In genomic region chr2:1663621-1664020, GRCh38 we compare ENCODE assay signal across 19 cellular contexts.
DNase-seq lines count a peak whose midpoint lies in the region; ATAC-seq and TF ChIP-seq lines count a peak whose summit lies in the region.
"Had no signal": no experiment of that assay in that cellular context is flagged by ENCODE, and none has a peak within 500 bp of the region (broad histone marks: within the 10 kb centered on the region; RNA-seq: fewer than 3 reads in every experiment).

No MANE protein-coding gene starts in this region.

- H3K4me1 ChIP-seq in right cardiac atrium (ENCODE audit: control insufficient read depth, insufficient read depth, low read length), result no peaks in the 10 kb centered on the region
- H3K4me1 ChIP-seq in CD8-positive, alpha-beta memory T cell (ENCODE audit: insufficient read depth, low read length), result no peaks in the 10 kb centered on the region
- H3K4me1 ChIP-seq: BLaER1 had no signal

- no peak for TF ChIP-seq CTCF in coronary artery (IDR thresholded peaks at IDR 0.05)

- H3K4me3 ChIP-seq in right cardiac atrium (ENCODE audit: low read length) (no peak overlapping the region), coronary artery (no peak overlapping the region)
- H3K4me3 ChIP-seq in CD8-positive, alpha-beta memory T cell (ENCODE audit: low read length), result no peak overlapping the region
- H3K4me3 ChIP-seq: BLaER1, GM12878, GM23248, PC-9 had no signal

- intact Hi-C loops in Right ventricle myocardium inferior (cut with DNase I), result no loop called here
- intact Hi-C loops in right cardiac atrium (cut with DNase I), result no loop called here

- no peaks in the 10 kb centered on the region for H3K36me3 ChIP-seq in CD8-positive, alpha-beta memory T cell (ENCODE audit: insufficient read depth, low read length)

- no peaks in the 10 kb centered on the region for H3K9me3 Mint-ChIP-seq in stimulated activated effector memory CD8-positive, alpha-beta T cell treated with anti-CD3 and anti-CD28 coated beads, Interleukin-12 subunit alpha, Interleukin-12 subunit beta, amount 100 ng/mL, for 72 hours
- peaks cover 0 to 1% (median 0%) of the 10 kb centered on the region in 5 donors for H3K9me3 Mint-ChIP-seq in CD8-positive, alpha-beta memory T cell

- no peak for ATAC-seq in Right ventricle myocardium inferior
- ATAC-seq in right cardiac atrium, result no peak
- peak; percentile 19 for ATAC-seq in stimulated activated effector memory CD8-positive, alpha-beta T cell treated with anti-CD3 and anti-CD28 coated beads, Interleukin-12 subunit alpha, Interleukin-12 subunit beta, amount 100 ng/mL, for 72 hours
- ATAC-seq: GM12878, HepG2 had no signal

- H3K27ac ChIP-seq in right cardiac atrium (ENCODE audit: low read length) (no peak overlapping the region), coronary artery (no peak overlapping the region), substantia nigra (ENCODE audit: low read depth, low read length, poor library complexity, severe bottlenecking) (no peak overlapping the region)
- H3K27ac ChIP-seq in CD8-positive, alpha-beta memory T cell (ENCODE audit: low read depth, low read length), result no peak overlapping the region
- H3K27ac ChIP-seq: BLaER1, GM23248, KMS-11, PC-9 had no signal

- DNase-seq in Right ventricle myocardium inferior (ENCODE audit: missing footprints), result peak; percentile 59
- no peak for DNase-seq in right cardiac atrium
- DNase-seq in coronary artery (ENCODE audit: low spot score), result peak; percentile 55
- peak; percentile 73 for DNase-seq in mesenteric fat pad (ENCODE audit: low spot score)
- DNase-seq in stimulated activated effector memory CD8-positive, alpha-beta T cell treated with anti-CD3 and anti-CD28 coated beads, Interleukin-12 subunit alpha, Interleukin-12 subunit beta, amount 100 ng/mL, for 72 hours (ENCODE audit: low spot score in 2 of 2), result no peak
- DNase-seq in substantia nigra (lab: John Stamatoyannopoulos, UW), result no peak
- DNase-seq in CD8-positive, alpha-beta memory T cell, result no peak
- DNase-seq in activated CD4-positive, alpha-beta T cell treated with anti-CD3 and anti-CD28 coated beads, Interleukin-2, amount 50 U/mL, for 48 hours, result no peak
- DNase-seq: GDM1, GM23248, NCI-H1092, NCI-H1694, NCI-H510A treated with DMSO at 0.1 percent for 48 hours, NCI-H82, PC-9 had no signal

- 92% methylated on average over 16 of the region's 16 CpGs for WGBS in right cardiac atrium

- H3K9me3 ChIP-seq in right cardiac atrium (ENCODE audit: control insufficient read depth, low read length), result no peaks in the 10 kb centered on the region
- no peaks in the 10 kb centered on the region for H3K9me3 ChIP-seq in CD8-positive, alpha-beta memory T cell (ENCODE audit: low read length)
- H3K9me3 ChIP-seq: BLaER1 had no signal

- peaks cover 4 to 7% of the 10 kb centered on the region in 2 donors for H3K27me3 Mint-ChIP-seq in CD8-positive, alpha-beta memory T cell

- no peak overlapping the region for H3K27ac Mint-ChIP-seq in stimulated activated effector memory CD8-positive, alpha-beta T cell treated with anti-CD3 and anti-CD28 coated beads, Interleukin-12 subunit alpha, Interleukin-12 subunit beta, amount 100 ng/mL, for 72 hours
- no peak overlapping the region for H3K27ac Mint-ChIP-seq in CD8-positive, alpha-beta memory T cell

- CTCF ChIA-PET in CD8-positive, alpha-beta memory T cell (lab: Charles Lee), result no interaction called here

- no peak overlapping the region for H3K4me3 Mint-ChIP-seq in stimulated activated effector memory CD8-positive, alpha-beta T cell treated with anti-CD3 and anti-CD28 coated beads, Interleukin-12 subunit alpha, Interleukin-12 subunit beta, amount 100 ng/mL, for 72 hours
- H3K4me3 Mint-ChIP-seq in CD8-positive, alpha-beta memory T cell, result no peak overlapping the region

- no peaks in the 10 kb centered on the region for H3K36me3 Mint-ChIP-seq in stimulated activated effector memory CD8-positive, alpha-beta T cell treated with anti-CD3 and anti-CD28 coated beads, Interleukin-12 subunit alpha, Interleukin-12 subunit beta, amount 100 ng/mL, for 72 hours
- no peaks in the 10 kb centered on the region for H3K36me3 Mint-ChIP-seq in CD8-positive, alpha-beta memory T cell

- H3K4me1 Mint-ChIP-seq in stimulated activated effector memory CD8-positive, alpha-beta T cell treated with anti-CD3 and anti-CD28 coated beads, Interleukin-12 subunit alpha, Interleukin-12 subunit beta, amount 100 ng/mL, for 72 hours, result no peaks in the 10 kb centered on the region
- H3K4me1 Mint-ChIP-seq in CD8-positive, alpha-beta memory T cell, result no peaks in the 10 kb centered on the region

- POLR2A ChIA-PET in CD8-positive, alpha-beta memory T cell (lab: Charles Lee), result no interaction called here

- H3K27me3 ChIP-seq in right cardiac atrium (ENCODE audit: control insufficient read depth, insufficient read depth), result no peaks in the 10 kb centered on the region
- H3K27me3 ChIP-seq in CD8-positive, alpha-beta memory T cell (ENCODE audit: insufficient read depth, low read length, poor library complexity, severe bottlenecking), result no peaks in the 10 kb centered on the region
- H3K27me3 ChIP-seq: BLaER1 had no signal

Comparison
In these comparisons a context has a peak if more than half of its experiments do, and no peak if none do; other contexts are left out.
1. DNase-seq: peak in Right ventricle myocardium inferior (single experiment), coronary artery (single experiment) and mesenteric fat pad (single experiment); none in right cardiac atrium (0 of 3), stimulated activated effector memory CD8-positive, alpha-beta T cell treated with anti-CD3 and anti-CD28 coated beads, Interleukin-12 subunit alpha, Interleukin-12 subunit beta, amount 100 ng/mL, for 72 hours (0 of 2), substantia nigra (0 of 49), CD8-positive, alpha-beta memory T cell (0 of 5) and activated CD4-positive, alpha-beta T cell treated with anti-CD3 and anti-CD28 coated beads, Interleukin-2, amount 50 U/mL, for 48 hours (0 of 2).